In the genomic region with DNA sequence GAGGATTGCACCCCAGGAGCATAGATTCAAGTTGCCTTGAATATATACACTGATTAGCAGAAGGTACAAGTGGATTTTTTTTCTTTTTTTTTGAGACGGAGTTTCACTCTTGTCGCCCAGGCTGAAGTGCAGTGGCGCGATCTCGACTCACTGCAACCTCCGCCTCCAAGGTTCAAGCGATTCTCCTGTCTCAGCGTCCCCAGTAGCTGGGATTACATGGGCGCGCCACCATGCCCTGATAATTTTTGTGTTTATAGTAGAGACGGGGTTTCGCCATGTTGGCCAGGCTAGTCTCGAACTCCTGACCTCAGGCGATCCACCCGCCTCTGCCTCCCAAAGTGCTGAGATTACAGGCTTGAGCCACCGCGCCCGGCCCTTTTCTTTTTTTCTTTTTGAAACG, we compare ENCODE assay signal across 1 cellular context.
TF ChIP-seq lines count a peak whose summit lies in the region.

No MANE protein-coding gene starts in this region.

TF ChIP-seq in K562, 482 proteins besides CTCF, POLR2A, EP300 and RAD21:
- TF ChIP-seq, protein P1, sequence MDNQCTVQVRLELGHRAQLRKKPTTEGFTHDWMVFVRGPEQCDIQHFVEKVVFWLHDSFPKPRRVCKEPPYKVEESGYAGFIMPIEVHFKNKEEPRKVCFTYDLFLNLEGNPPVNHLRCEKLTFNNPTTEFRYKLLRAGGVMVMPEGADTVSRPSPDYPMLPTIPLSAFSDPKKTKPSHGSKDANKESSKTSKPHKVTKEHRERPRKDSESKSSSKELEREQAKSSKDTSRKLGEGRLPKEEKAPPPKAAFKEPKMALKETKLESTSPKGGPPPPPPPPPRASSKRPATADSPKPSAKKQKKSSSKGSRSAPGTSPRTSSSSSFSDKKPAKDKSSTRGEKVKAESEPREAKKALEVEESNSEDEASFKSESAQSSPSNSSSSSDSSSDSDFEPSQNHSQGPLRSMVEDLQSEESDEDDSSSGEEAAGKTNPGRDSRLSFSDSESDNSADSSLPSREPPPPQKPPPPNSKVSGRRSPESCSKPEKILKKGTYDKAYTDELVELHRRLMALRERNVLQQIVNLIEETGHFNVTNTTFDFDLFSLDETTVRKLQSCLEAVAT (IDR thresholded peaks at IDR 0.05): peak in 1 of 2 experiments; percentile 83; a peak in 2 of 4 replicates
- TF ChIP-seq GTF2E2 (tag; IDR thresholded peaks at IDR 0.05): 0 out of 2 replicates have a peak, but pooled peaks have one; percentile 18
